ENCODE assay signal across 33 cellular contexts in genomic region chr7:153402721-153403541, GRCh38.
"Had no signal": no experiment of that assay in that cellular context is flagged by ENCODE, and none has a peak within 500 bp of the region (broad histone marks: within the 10 kb centered on the region; RNA-seq: fewer than 3 reads in every experiment).

No MANE protein-coding gene starts in this region.

- H3K9me3 ChIP-seq: MG63 had no signal

- H3K4me3 ChIP-seq: MG63 had no signal

- H3K27me3 ChIP-seq: MG63 had no signal

- DNase-seq: Karpas-422, Kasumi-1, MG63, MM.1S, MV-4-11, NCI-H1048, NCI-H1092, NCI-H1092 treated with DMSO at 0.1 percent for 48 hours, NCI-H1105, NCI-H1105 treated with DMSO at 0.1 percent for 48 hours, NCI-H1417, NCI-H1417 treated with DMSO at 0.1 percent for 48 hours, NCI-H1436, NCI-H1436 treated with DMSO at 0.1 percent for 48 hours, NCI-H1694, NCI-H1694 treated with DMSO at 0.1 percent for 48 hours, NCI-H187, NCI-H187 treated with DMSO at 0.1 percent for 48 hours, NCI-H1930, NCI-H2029, NCI-H2029 treated with DMSO at 0.1 percent for 48 hours, NCI-H2081 treated with DMSO at 0.1 percent for 48 hours, NCI-H2107, NCI-H2171, NCI-H2171 treated with DMSO at 0.1 percent for 48 hours, NCI-H2227 treated with DMSO at 0.1 percent for 48 hours, NCI-H226, NCI-H345, NCI-H446, NCI-H446 treated with DMSO at 0.1 percent for 48 hours, NCI-H510A, NCI-H510A treated with DMSO at 0.1 percent for 48 hours, NCI-H524 had no signal

- H3K36me3 ChIP-seq: MG63 had no signal
